Comparison of ENCODE assay signal across 23 cellular contexts in the genomic region with DNA sequence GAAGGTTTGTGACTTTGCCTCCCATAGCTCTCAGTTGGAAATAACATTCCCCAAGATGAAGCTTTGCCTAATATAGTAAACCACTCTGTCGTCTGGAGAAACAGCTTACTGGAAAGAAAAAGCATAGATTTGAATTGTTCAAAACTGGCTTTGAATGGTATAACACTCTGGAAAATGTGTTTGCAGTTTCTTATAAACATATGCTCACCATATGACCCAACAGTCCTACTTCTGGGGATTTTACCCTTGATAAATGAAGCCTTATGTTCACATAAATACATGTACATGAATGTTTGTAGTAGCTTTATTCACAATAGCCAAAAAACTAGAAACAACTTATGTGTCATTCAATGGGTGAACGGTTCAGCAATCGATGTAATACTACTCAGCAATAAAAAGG. TPM values are rescaled to one million over a fixed set of nuclear protein-coding genes. Genes with fewer than 3 reads are reported as not detected.
DNase-seq lines count a peak whose midpoint lies in the region; ATAC-seq, FAIRE-seq and TF ChIP-seq lines count a peak whose summit lies in the region.
"Had no signal": no experiment of that assay in that cellular context is flagged by ENCODE, and none has a peak within 500 bp of the region (broad histone marks: within the 10 kb centered on the region; RNA-seq: fewer than 3 reads in every experiment).

No MANE protein-coding gene starts in this region.

- no peak overlapping the region for H3K4ac ChIP-seq in IMR-90 (ENCODE audit: low read depth, low read length)

- CTCF ChIA-PET in A549 (lab: Yijun Ruan, JAX), result interaction anchor here (2.0 kb wide), 1 partner anchor 24 kb away, joined by 6 read pairs; no protein-coding TSS in a partner anchor
- CTCF ChIA-PET in IMR-90 (lab: Yijun Ruan, JAX), result interaction anchor here (1.0 to 1.3 kb wide), 2 partner anchors 10 to 25 kb away, joined by 3 read pairs; no protein-coding TSS in a partner anchor

- H4K8ac ChIP-seq in IMR-90 (ENCODE audit: low read depth in 2 of 2, low read length in 2 of 2), result no peak overlapping the region

- H3K23ac ChIP-seq in IMR-90 (ENCODE audit: low read depth, low read length), result no peak overlapping the region

- ATAC-seq in A549, result no peak
- ATAC-seq in IMR-90 (ENCODE audit: low read depth), result peak; percentile 24; the same call in 1 of the 2 replicates
- ATAC-seq: GM12878, HCT116, HepG2 had no signal

- no peak overlapping the region; the same call in 1 of the 2 replicates for H4K5ac ChIP-seq in IMR-90 (ENCODE audit: low read depth, low read length)

- no peak overlapping the region for H2AFZ ChIP-seq in IMR-90 (replicated peaks; ENCODE audit: low read length, poor library complexity)

- TF ChIP-seq EP300 in A549 (IDR thresholded peaks at IDR 0.05), result no peak

- H3K27ac ChIP-seq in A549 (no peak overlapping the region), IMR-90 (ENCODE audit: insufficient read depth, low read length) (peak overlapping the region; percentile 50; the same call in 1 of the 2 replicates)
- H3K27ac ChIP-seq: 22Rv1 had no signal

- H3K36me3 Mint-ChIP-seq in nephron progenitor cell (ENCODE audit: low read depth), result peaks cover 9% of the 10 kb centered on the region
- H3K36me3 Mint-ChIP-seq: CD4-positive, CD25-positive, alpha-beta regulatory T cell; CD8-positive, alpha-beta memory T cell had no signal

- H3K27me3 Mint-ChIP-seq in nephron progenitor cell (ENCODE audit: low read depth, poor library complexity), result no peaks in the 10 kb centered on the region

- H2BK5ac ChIP-seq in IMR-90 (ENCODE audit: low read depth, low read length, poor library complexity, severe bottlenecking), result no peak overlapping the region

- H3K4me1 ChIP-seq in A549 (no peaks in the 10 kb centered on the region), IMR-90 (ENCODE audit: control insufficient read depth, insufficient read depth, low read length) (peaks cover 1% of the 10 kb centered on the region; the same call in 1 of the 2 replicates)
- H3K4me1 ChIP-seq: BE2C had no signal

- peaks cover 15% of the 10 kb centered on the region for H3K4me1 Mint-ChIP-seq in nephron progenitor cell
- H3K4me1 Mint-ChIP-seq: CD4-positive, CD25-positive, alpha-beta regulatory T cell; CD8-positive, alpha-beta memory T cell had no signal

- H2AK5ac ChIP-seq in IMR-90 (ENCODE audit: low read depth, low read length), result no peak overlapping the region

- in situ Hi-C loops in IMR-90 (cut with MboI; ENCODE audit: low sequenced_read_pairs), result no loop called here

- H3K9ac ChIP-seq in IMR-90 (ENCODE audit: low read depth, low read length), result no peak overlapping the region

- H3K56ac ChIP-seq in IMR-90 (ENCODE audit: extremely low read depth, insufficient read depth, low read length), result no peak overlapping the region

- H3K27ac Mint-ChIP-seq in nephron progenitor cell, result peak overlapping the region; percentile 31
- H3K27ac Mint-ChIP-seq: CD4-positive, CD25-positive, alpha-beta regulatory T cell; CD8-positive, alpha-beta memory T cell had no signal

- H3K9me3 Mint-ChIP-seq in nephron progenitor cell, result peaks cover 3% of the 10 kb centered on the region
- H3K9me3 Mint-ChIP-seq: CD8-positive, alpha-beta memory T cell had no signal

- H3K4me3 Mint-ChIP-seq in nephron progenitor cell, result no peak overlapping the region
- H3K4me3 Mint-ChIP-seq: CD4-positive, CD25-positive, alpha-beta regulatory T cell; CD8-positive, alpha-beta memory T cell had no signal

- intact Hi-C loops in IMR-90 (cut with micrococcal nuclease), result no loop called here

- H3K18ac ChIP-seq in IMR-90 (ENCODE audit: low read depth, low read length), result no peak overlapping the region; the same call in 1 of the 2 replicates

- POLR2A ChIA-PET in A549 (lab: Yijun Ruan, JAX) (no interaction called here), IMR-90 (lab: Charles Lee; ENCODE audit: unreplicated experiment) (no interaction called here)

- FAIRE-seq in A549 (lab: Jason Lieb, UNC), result peak; percentile 13
- FAIRE-seq: GM12878, HepG2 had no signal

- BruUV-seq in IMR-90 (replicated peaks; lab: Mats Ljungman, UMichigan), result no TSS peak

- H3K4me3 ChIP-seq in A549, result no peak overlapping the region
- no peak overlapping the region for H3K4me3 ChIP-seq in IMR-90 (ENCODE audit: insufficient read depth, low read depth, low read length)
- H3K4me3 ChIP-seq in fibroblast of mammary gland (ENCODE audit: control insufficient read depth, low read depth, low read length), result no peak overlapping the region
- H3K4me3 ChIP-seq: GM12878 had no signal

- H3K79me1 ChIP-seq in IMR-90 (ENCODE audit: low read depth in 1 of 2, low read length in 2 of 2), result no peaks in the 10 kb centered on the region

- no peak overlapping the region for H3K4me2 ChIP-seq in A549
- no peak overlapping the region for H3K4me2 ChIP-seq in IMR-90 (ENCODE audit: low read depth, low read length)

- no peak overlapping the region for H2BK120ac ChIP-seq in IMR-90 (ENCODE audit: low read depth, low read length)

- WGBS in A549 (ENCODE audit: missing lambda C conversion rate), result 83% methylated on average over 3 of the region's 3 CpGs
- no CpG with 5 or more reads among the region's 3 CpGs for WGBS in IMR-90 (ENCODE audit: extremely low coverage in 2 of 2, insufficient read length in 1 of 2), 2 experiments

- DNase-seq in A549 (ENCODE audit: low read depth in 1 of 2, low spot score in 1 of 2), result no peak
- peak; percentile 38 for DNase-seq in IMR-90
- peak; percentile 48 for DNase-seq in fibroblast of mammary gland (ENCODE audit: low read depth)
- DNase-seq in nephron progenitor cell, result no peak
- DNase-seq in activated CD8-positive, alpha-beta memory T cell treated with anti-CD3 and anti-CD28 coated beads, Interleukin-2, amount 50 U/mL, for 48 hours, result no peak
- no peak for DNase-seq in erythroblast (lab: John Stamatoyannopoulos, UW)
- no peak for DNase-seq in NK-92 treated with Interleukin-12 subunit alpha and Interleukin-12 subunit beta, amount 100 ng/mL, for 24 hours (lab: John Stamatoyannopoulos, UW)
- DNase-seq: BE2C; C1 segment of cervical spinal cord; CD4-positive, CD25-positive, alpha-beta regulatory T cell; CD8-positive, alpha-beta memory T cell; COR-L47; DMS 273 treated with DMSO at 0.1 percent for 48 hours; DMS53; DND-41; EL; GOT3; H7 had no signal

- TF ChIP-seq POLR2A in A549 (IDR thresholded peaks at IDR 0.05; ENCODE audit: low read length) (no peak), IMR-90 (IDR thresholded peaks at IDR 0.05; ENCODE audit: low read depth, low read length) (no peak), erythroblast (IDR thresholded peaks at IDR 0.05; ENCODE audit: low read length) (no peak)

- H4K20me1 ChIP-seq in IMR-90 (ENCODE audit: insufficient read depth, low read length), result no peaks in the 10 kb centered on the region

- dilution Hi-C loops in IMR-90 (cut with HindIII; ENCODE audit: low sequenced_read_pairs, unreplicated experiment), result no loop called here

- no peaks in the 10 kb centered on the region for H3K9me1 ChIP-seq in IMR-90 (ENCODE audit: insufficient read depth, low read length)

- TF ChIP-seq CTCF in A549 (IDR thresholded peaks at IDR 0.05) (no peak), IMR-90 (conservative IDR thresholded peaks at IDR 0.05; ENCODE audit: low read depth, low read length) (no peak), fibroblast of mammary gland (conservative IDR thresholded peaks at IDR 0.05; ENCODE audit: control insufficient read depth, insufficient read depth, low read depth, low read length) (no peak), nephron progenitor cell (IDR thresholded peaks at IDR 0.05) (no peak)

- no peak overlapping the region for H2BK20ac ChIP-seq in IMR-90 (ENCODE audit: low read depth, low read length)

- no peak overlapping the region for H3K14ac ChIP-seq in IMR-90 (replicated peaks; ENCODE audit: low read depth, low read length)

- no peak overlapping the region for H2BK15ac ChIP-seq in IMR-90 (ENCODE audit: low read depth, low read length)

- H3K9me3 ChIP-seq in A549, result no peaks in the 10 kb centered on the region
- H3K9me3 ChIP-seq in IMR-90 (ENCODE audit: control insufficient read depth, insufficient read depth, low read length), result 0 out of 2 replicates have a peak, but pooled peaks cover 2% of the 10 kb centered on the region
- H3K9me3 ChIP-seq: BE2C had no signal

- TF ChIP-seq RAD21 in A549 (conservative IDR thresholded peaks at IDR 0.05 in 1 of 2, IDR thresholded peaks at IDR 0.05 in 1 of 2), result no peak
- no peak for TF ChIP-seq RAD21 in IMR-90 (IDR thresholded peaks at IDR 0.05; ENCODE audit: low read length)

- no peaks in the 10 kb centered on the region for H3K36me3 ChIP-seq in IMR-90 (ENCODE audit: control insufficient read depth, insufficient read depth, low read length)
- H3K36me3 ChIP-seq: BE2C had no signal

- no peak overlapping the region for H4K91ac ChIP-seq in IMR-90 (ENCODE audit: insufficient read depth, low read depth, low read length)

- peaks cover 2% of the 10 kb centered on the region; the same call in 1 of the 2 replicates for H3K27me3 ChIP-seq in IMR-90 (ENCODE audit: control insufficient read depth, insufficient read depth, low read length)
- H3K27me3 ChIP-seq: BE2C had no signal

- no peak overlapping the region for H2AK9ac ChIP-seq in IMR-90 (replicated peaks; ENCODE audit: low read depth, low read length, poor library complexity)

RNA-seq across cellular contexts. Expression of a gene that starts 10.2 kb away (rescaled TPM):
- polyA plus RNA-seq in A549 (2011; rRNA removed), result 1.8 and 2.0 TPM in 2 replicates
- polyA plus RNA-seq in A549 (2012; cell fraction: cytosol; rRNA removed), result 0.63 and 1.0 TPM in 2 replicates
- 3.0 and 7.6 TPM in 2 replicates for polyA plus RNA-seq in A549 (2012; cell fraction: nucleus; rRNA removed)
- polyA plus RNA-seq in A549 (2017; fragmentation: RNase III; extraction: RNeasy Plus Mini Kit Qiagen cat#74134 plus additional on column Dnase treatment), result 0.57 to 0.66 TPM (median 0.62 TPM) in 3 replicates
- 0.44 and 0.54 TPM in 2 replicates for polyA minus RNA-seq in A549 (2011; rRNA and poly(A)+ RNA removed)
- under 0.01 and 0.18 TPM in 2 replicates for total RNA-seq in IMR-90 (2012; rRNA removed)
- 0.13 and 0.19 TPM in 2 replicates for polyA plus RNA-seq in IMR-90 (2012; rRNA removed)
- 0.14 and 0.20 TPM in 2 replicates for polyA plus RNA-seq in IMR-90 (2012; cell fraction: cytosol; rRNA removed)
- polyA plus RNA-seq in IMR-90 (2012; cell fraction: nucleus; rRNA removed; ENCODE audit: low replicate concordance), result 0.16 and 0.72 TPM in 2 replicates
- total RNA-seq: CD4-positive, CD25-positive, alpha-beta regulatory T cell; CD8-positive, alpha-beta memory T cell; G401; GM12878 had no signal
- polyA plus RNA-seq: CD4-positive, CD25-positive, alpha-beta regulatory T cell; CD8-positive, alpha-beta memory T cell had no signal

RNA-seq across cellular contexts. Expression of a gene that starts 38.7 kb away (rescaled TPM):
- polyA plus RNA-seq in A549 (2011; rRNA removed) (19.7 and 21.2 TPM in 2 replicates), A549 (2017; fragmentation: RNase III; extraction: RNeasy Plus Mini Kit Qiagen cat#74134 plus additional on column Dnase treatment) (9.5 to 10.8 TPM (median 9.8 TPM) in 3 replicates), IMR-90 (2012; rRNA removed) (3.1 and 3.4 TPM in 2 replicates)
- 3.4 and 4.5 TPM in 2 replicates for polyA plus RNA-seq in A549 (2012; cell fraction: cytosol; rRNA removed)
- polyA plus RNA-seq in A549 (2012; cell fraction: nucleus; rRNA removed), result 4.2 and 7.9 TPM in 2 replicates
- 21.6 and 22.0 TPM in 2 replicates for polyA minus RNA-seq in A549 (2011; rRNA and poly(A)+ RNA removed)
- total RNA-seq in IMR-90 (2012; rRNA removed), result 9.1 and 10.3 TPM in 2 replicates
- polyA plus RNA-seq in IMR-90 (2012; cell fraction: cytosol; rRNA removed), result 0.37 and 0.66 TPM in 2 replicates
- 1.1 and 14.3 TPM in 2 replicates for polyA plus RNA-seq in IMR-90 (2012; cell fraction: nucleus; rRNA removed; ENCODE audit: low replicate concordance)

RNA-seq across cellular contexts. Expression of a gene that starts 58.5 kb away (rescaled TPM):
- polyA plus RNA-seq in A549 (2011; rRNA removed), result not detected in 2 replicates
- not detected in 2 replicates for polyA plus RNA-seq in A549 (2012; cell fraction: cytosol; rRNA removed)
- polyA plus RNA-seq in A549 (2012; cell fraction: nucleus; rRNA removed), result not detected in 2 replicates
- not detected in 3 replicates for polyA plus RNA-seq in A549 (2017; fragmentation: RNase III; extraction: RNeasy Plus Mini Kit Qiagen cat#74134 plus additional on column Dnase treatment)
- not detected in 2 replicates for polyA minus RNA-seq in A549 (2011; rRNA and poly(A)+ RNA removed)
- total RNA-seq in IMR-90 (2012; rRNA removed), result not detected in 2 replicates
- polyA plus RNA-seq in IMR-90 (2012; rRNA removed), result not detected in 2 replicates
- not detected in 2 replicates for polyA plus RNA-seq in IMR-90 (2012; cell fraction: cytosol; rRNA removed)
- not detected in 2 replicates for polyA plus RNA-seq in IMR-90 (2012; cell fraction: nucleus; rRNA removed; ENCODE audit: low replicate concordance)
- total RNA-seq: CD8-positive, alpha-beta memory T cell; G401; GM12878; H7; HepG2 had no signal
- polyA plus RNA-seq: CD4-positive, CD25-positive, alpha-beta regulatory T cell; CD8-positive, alpha-beta memory T cell; GM12878; HepG2 had no signal

Comparison
In these comparisons a context has a peak if more than half of its experiments do, and no peak if none do; other contexts are left out.
1. DNase-seq: peak in IMR-90 (single experiment) and fibroblast of mammary gland (single experiment); none in A549 (0 of 2), nephron progenitor cell (single experiment), activated CD8-positive, alpha-beta memory T cell treated with anti-CD3 and anti-CD28 coated beads, Interleukin-2, amount 50 U/mL, for 48 hours (single experiment), erythroblast (0 of 2) and NK-92 treated with Interleukin-12 subunit alpha and Interleukin-12 subunit beta, amount 100 ng/mL, for 24 hours (single experiment).